1 cellular context compared by ENCODE assay signal in the genomic region with DNA sequence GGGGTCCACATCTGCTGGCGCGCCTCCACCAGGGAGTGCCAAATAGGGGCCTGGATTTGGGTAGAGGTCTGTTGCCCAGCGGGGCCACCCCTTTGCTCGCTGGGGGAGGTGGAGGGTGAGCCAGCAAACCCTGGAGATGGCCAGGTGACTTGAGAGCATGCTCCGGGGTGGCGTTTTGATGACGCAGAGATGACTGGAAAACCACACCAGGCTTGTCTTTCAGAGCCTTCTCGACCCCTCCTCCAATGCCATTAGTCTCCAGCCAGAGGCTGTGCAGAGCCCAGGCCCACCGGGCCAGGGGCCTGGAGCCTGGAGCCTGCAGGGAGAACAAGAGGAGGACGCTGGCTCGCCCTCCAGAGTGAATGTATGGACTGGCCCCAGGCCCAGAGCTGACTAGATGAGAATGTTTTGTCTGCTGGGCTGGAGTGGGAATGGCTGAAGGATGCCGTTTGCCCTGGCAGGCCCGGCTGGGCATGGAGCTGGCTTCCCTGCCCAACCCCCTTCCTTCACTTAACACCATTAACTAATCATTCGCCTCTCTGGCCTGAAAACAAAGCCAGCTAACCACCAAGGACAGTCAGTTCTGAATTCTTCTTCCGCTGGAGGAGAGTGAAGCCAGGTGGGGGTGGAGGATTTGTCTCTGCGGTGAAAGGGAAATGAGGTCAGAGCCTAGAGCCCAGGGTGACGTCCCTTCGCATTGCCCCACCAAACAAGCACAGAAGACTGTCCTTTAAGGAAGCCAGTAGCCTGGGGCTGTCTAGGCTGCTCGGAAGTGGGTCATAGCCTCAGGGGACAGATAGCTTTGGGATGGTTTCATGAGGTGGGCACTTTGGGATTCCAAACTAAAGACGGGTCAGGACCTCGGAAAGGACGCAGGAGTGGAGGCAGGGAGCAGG.
TF ChIP-seq lines count a peak whose summit lies in the region.

No MANE protein-coding gene starts in this region.

TF ChIP-seq in HepG2, 621 proteins besides CTCF, POLR2A, EP300 and RAD21 (continues in another document):
- TF ChIP-seq ATF7 (IDR thresholded peaks at IDR 0.05) (no peak), ATF7 (CRISPR knock-in tag; IDR thresholded peaks at IDR 0.05) (0 out of 2 replicates have a peak, but pooled peaks have one; percentile 37), ZNF766 (CRISPR knock-in tag; IDR thresholded peaks at IDR 0.05; ENCODE audit: borderline replicate concordance) (no peak), RBFOX2 (IDR thresholded peaks at IDR 0.05; ENCODE audit: low read depth, low read length) (no peak), ZNF138 (CRISPR knock-in tag; IDR thresholded peaks at IDR 0.05; ENCODE audit: low read depth) (no peak), NRL (CRISPR knock-in tag; IDR thresholded peaks at IDR 0.05; ENCODE audit: borderline replicate concordance) (no peak), PCBP1 (IDR thresholded peaks at IDR 0.05; ENCODE audit: borderline replicate concordance, low read depth, low read length) (no peak), ZNF543 (CRISPR knock-in tag; IDR thresholded peaks at IDR 0.05) (0 out of 2 replicates have a peak, but pooled peaks have one; percentile 55), ZZZ3 (CRISPR knock-in tag; IDR thresholded peaks at IDR 0.05; ENCODE audit: borderline replicate concordance) (no peak), MBNL3 (CRISPR knock-in tag; conservative IDR thresholded peaks at IDR 0.05) (no peak), KDM5B (CRISPR knock-in tag; IDR thresholded peaks at IDR 0.05; ENCODE audit: borderline replicate concordance) (no peak), ZNF263 (CRISPR knock-in tag; IDR thresholded peaks at IDR 0.05) (no peak), ZNF382 (CRISPR knock-in tag; IDR thresholded peaks at IDR 0.05; ENCODE audit: borderline replicate concordance) (no peak), CBX1 (IDR thresholded peaks at IDR 0.05; ENCODE audit: low read depth) (no peak), HDAC2 (CRISPR knock-in tag; IDR thresholded peaks at IDR 0.05) (no peak), MXI1 (IDR thresholded peaks at IDR 0.05; ENCODE audit: borderline replicate concordance, low read depth, low read length) (no peak), RARA (CRISPR knock-in tag; IDR thresholded peaks at IDR 0.05) (0 out of 2 replicates have a peak, but pooled peaks have one; percentile 12), TCF7L2 (IDR thresholded peaks at IDR 0.05; ENCODE audit: low read depth, low read length) (no peak), ZNF775 (CRISPR knock-in tag; IDR thresholded peaks at IDR 0.05; ENCODE audit: borderline replicate concordance) (0 out of 2 replicates have a peak, but pooled peaks have one; percentile 15), ISX (CRISPR knock-in tag; conservative IDR thresholded peaks at IDR 0.05) (no peak), CHD4 (IDR thresholded peaks at IDR 0.05; ENCODE audit: borderline replicate concordance, low read length) (no peak), ZNF253 (CRISPR knock-in tag; IDR thresholded peaks at IDR 0.05; ENCODE audit: borderline replicate concordance) (no peak), ZNF703 (CRISPR knock-in tag; IDR thresholded peaks at IDR 0.05; ENCODE audit: borderline replicate concordance) (no peak), STAT5B (CRISPR knock-in tag; IDR thresholded peaks at IDR 0.05) (no peak), SP5 (CRISPR knock-in tag; IDR thresholded peaks at IDR 0.05; ENCODE audit: borderline replicate concordance, low read depth) (no peak), PAX8 (CRISPR knock-in tag; IDR thresholded peaks at IDR 0.05; ENCODE audit: borderline replicate concordance) (no peak), HDAC1 (CRISPR knock-in tag; IDR thresholded peaks at IDR 0.05) (peak; percentile 49; the same call in 1 of the 2 replicates), ZNF569 (CRISPR knock-in tag; IDR thresholded peaks at IDR 0.05; ENCODE audit: borderline replicate concordance) (no peak), MAFG (CRISPR knock-in tag; IDR thresholded peaks at IDR 0.05) (no peak), ZBTB7B (CRISPR knock-in tag; IDR thresholded peaks at IDR 0.05) (no peak)
- TF ChIP-seq, protein P1, sequence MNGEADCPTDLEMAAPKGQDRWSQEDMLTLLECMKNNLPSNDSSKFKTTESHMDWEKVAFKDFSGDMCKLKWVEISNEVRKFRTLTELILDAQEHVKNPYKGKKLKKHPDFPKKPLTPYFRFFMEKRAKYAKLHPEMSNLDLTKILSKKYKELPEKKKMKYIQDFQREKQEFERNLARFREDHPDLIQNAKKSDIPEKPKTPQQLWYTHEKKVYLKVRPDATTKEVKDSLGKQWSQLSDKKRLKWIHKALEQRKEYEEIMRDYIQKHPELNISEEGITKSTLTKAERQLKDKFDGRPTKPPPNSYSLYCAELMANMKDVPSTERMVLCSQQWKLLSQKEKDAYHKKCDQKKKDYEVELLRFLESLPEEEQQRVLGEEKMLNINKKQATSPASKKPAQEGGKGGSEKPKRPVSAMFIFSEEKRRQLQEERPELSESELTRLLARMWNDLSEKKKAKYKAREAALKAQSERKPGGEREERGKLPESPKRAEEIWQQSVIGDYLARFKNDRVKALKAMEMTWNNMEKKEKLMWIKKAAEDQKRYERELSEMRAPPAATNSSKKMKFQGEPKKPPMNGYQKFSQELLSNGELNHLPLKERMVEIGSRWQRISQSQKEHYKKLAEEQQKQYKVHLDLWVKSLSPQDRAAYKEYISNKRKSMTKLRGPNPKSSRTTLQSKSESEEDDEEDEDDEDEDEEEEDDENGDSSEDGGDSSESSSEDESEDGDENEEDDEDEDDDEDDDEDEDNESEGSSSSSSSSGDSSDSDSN (CRISPR knock-in tag; IDR thresholded peaks at IDR 0.05): peak; percentile 38; the same call in 1 of the 2 replicates
- TF ChIP-seq, protein P2, sequence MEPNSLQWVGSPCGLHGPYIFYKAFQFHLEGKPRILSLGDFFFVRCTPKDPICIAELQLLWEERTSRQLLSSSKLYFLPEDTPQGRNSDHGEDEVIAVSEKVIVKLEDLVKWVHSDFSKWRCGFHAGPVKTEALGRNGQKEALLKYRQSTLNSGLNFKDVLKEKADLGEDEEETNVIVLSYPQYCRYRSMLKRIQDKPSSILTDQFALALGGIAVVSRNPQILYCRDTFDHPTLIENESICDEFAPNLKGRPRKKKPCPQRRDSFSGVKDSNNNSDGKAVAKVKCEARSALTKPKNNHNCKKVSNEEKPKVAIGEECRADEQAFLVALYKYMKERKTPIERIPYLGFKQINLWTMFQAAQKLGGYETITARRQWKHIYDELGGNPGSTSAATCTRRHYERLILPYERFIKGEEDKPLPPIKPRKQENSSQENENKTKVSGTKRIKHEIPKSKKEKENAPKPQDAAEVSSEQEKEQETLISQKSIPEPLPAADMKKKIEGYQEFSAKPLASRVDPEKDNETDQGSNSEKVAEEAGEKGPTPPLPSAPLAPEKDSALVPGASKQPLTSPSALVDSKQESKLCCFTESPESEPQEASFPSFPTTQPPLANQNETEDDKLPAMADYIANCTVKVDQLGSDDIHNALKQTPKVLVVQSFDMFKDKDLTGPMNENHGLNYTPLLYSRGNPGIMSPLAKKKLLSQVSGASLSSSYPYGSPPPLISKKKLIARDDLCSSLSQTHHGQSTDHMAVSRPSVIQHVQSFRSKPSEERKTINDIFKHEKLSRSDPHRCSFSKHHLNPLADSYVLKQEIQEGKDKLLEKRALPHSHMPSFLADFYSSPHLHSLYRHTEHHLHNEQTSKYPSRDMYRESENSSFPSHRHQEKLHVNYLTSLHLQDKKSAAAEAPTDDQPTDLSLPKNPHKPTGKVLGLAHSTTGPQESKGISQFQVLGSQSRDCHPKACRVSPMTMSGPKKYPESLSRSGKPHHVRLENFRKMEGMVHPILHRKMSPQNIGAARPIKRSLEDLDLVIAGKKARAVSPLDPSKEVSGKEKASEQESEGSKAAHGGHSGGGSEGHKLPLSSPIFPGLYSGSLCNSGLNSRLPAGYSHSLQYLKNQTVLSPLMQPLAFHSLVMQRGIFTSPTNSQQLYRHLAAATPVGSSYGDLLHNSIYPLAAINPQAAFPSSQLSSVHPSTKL (CRISPR knock-in tag; IDR thresholded peaks at IDR 0.05): 0 out of 2 replicates have a peak, but pooled peaks have one; percentile 34
- TF ChIP-seq, protein P3, sequence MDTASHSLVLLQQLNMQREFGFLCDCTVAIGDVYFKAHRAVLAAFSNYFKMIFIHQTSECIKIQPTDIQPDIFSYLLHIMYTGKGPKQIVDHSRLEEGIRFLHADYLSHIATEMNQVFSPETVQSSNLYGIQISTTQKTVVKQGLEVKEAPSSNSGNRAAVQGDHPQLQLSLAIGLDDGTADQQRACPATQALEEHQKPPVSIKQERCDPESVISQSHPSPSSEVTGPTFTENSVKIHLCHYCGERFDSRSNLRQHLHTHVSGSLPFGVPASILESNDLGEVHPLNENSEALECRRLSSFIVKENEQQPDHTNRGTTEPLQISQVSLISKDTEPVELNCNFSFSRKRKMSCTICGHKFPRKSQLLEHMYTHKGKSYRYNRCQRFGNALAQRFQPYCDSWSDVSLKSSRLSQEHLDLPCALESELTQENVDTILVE (CRISPR knock-in tag; IDR thresholded peaks at IDR 0.05): no peak
- TF ChIP-seq, protein P4, sequence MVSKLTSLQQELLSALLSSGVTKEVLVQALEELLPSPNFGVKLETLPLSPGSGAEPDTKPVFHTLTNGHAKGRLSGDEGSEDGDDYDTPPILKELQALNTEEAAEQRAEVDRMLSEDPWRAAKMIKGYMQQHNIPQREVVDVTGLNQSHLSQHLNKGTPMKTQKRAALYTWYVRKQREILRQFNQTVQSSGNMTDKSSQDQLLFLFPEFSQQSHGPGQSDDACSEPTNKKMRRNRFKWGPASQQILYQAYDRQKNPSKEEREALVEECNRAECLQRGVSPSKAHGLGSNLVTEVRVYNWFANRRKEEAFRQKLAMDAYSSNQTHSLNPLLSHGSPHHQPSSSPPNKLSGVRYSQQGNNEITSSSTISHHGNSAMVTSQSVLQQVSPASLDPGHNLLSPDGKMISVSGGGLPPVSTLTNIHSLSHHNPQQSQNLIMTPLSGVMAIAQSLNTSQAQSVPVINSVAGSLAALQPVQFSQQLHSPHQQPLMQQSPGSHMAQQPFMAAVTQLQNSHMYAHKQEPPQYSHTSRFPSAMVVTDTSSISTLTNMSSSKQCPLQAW (CRISPR knock-in tag; IDR thresholded peaks at IDR 0.05): 0 out of 2 replicates have a peak, but pooled peaks have one; percentile 18
- TF ChIP-seq, protein P5, sequence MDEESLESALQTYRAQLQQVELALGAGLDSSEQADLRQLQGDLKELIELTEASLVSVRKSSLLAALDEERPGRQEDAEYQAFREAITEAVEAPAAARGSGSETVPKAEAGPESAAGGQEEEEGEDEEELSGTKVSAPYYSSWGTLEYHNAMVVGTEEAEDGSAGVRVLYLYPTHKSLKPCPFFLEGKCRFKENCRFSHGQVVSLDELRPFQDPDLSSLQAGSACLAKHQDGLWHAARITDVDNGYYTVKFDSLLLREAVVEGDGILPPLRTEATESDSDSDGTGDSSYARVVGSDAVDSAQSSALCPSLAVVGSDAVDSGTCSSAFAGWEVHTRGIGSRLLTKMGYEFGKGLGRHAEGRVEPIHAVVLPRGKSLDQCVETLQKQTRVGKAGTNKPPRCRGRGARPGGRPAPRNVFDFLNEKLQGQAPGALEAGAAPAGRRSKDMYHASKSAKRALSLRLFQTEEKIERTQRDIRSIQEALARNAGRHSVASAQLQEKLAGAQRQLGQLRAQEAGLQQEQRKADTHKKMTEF (CRISPR knock-in tag; IDR thresholded peaks at IDR 0.05): 0 out of 2 replicates have a peak, but pooled peaks have one; percentile 32
- TF ChIP-seq, protein P6, sequence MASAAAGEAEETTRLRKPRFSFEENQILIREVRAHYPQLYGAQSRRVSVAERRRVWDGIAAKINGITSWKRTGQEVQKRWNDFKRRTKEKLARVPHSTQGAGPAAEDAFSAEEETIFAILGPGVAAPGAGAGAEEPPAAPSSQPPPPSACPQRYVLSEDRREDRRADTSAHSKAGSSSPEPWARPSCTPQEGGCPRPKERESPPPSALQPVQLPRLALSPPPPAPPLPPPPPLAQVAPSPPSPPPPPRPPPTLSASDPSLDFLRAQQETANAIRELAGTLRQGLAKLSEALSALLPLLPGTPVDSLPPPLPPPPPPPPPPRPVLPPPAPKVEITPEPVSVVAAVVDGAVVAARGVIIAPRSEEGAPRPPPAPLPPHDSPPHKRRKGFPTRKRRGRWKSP (CRISPR knock-in tag; IDR thresholded peaks at IDR 0.05): no peak
- TF ChIP-seq, protein P7, sequence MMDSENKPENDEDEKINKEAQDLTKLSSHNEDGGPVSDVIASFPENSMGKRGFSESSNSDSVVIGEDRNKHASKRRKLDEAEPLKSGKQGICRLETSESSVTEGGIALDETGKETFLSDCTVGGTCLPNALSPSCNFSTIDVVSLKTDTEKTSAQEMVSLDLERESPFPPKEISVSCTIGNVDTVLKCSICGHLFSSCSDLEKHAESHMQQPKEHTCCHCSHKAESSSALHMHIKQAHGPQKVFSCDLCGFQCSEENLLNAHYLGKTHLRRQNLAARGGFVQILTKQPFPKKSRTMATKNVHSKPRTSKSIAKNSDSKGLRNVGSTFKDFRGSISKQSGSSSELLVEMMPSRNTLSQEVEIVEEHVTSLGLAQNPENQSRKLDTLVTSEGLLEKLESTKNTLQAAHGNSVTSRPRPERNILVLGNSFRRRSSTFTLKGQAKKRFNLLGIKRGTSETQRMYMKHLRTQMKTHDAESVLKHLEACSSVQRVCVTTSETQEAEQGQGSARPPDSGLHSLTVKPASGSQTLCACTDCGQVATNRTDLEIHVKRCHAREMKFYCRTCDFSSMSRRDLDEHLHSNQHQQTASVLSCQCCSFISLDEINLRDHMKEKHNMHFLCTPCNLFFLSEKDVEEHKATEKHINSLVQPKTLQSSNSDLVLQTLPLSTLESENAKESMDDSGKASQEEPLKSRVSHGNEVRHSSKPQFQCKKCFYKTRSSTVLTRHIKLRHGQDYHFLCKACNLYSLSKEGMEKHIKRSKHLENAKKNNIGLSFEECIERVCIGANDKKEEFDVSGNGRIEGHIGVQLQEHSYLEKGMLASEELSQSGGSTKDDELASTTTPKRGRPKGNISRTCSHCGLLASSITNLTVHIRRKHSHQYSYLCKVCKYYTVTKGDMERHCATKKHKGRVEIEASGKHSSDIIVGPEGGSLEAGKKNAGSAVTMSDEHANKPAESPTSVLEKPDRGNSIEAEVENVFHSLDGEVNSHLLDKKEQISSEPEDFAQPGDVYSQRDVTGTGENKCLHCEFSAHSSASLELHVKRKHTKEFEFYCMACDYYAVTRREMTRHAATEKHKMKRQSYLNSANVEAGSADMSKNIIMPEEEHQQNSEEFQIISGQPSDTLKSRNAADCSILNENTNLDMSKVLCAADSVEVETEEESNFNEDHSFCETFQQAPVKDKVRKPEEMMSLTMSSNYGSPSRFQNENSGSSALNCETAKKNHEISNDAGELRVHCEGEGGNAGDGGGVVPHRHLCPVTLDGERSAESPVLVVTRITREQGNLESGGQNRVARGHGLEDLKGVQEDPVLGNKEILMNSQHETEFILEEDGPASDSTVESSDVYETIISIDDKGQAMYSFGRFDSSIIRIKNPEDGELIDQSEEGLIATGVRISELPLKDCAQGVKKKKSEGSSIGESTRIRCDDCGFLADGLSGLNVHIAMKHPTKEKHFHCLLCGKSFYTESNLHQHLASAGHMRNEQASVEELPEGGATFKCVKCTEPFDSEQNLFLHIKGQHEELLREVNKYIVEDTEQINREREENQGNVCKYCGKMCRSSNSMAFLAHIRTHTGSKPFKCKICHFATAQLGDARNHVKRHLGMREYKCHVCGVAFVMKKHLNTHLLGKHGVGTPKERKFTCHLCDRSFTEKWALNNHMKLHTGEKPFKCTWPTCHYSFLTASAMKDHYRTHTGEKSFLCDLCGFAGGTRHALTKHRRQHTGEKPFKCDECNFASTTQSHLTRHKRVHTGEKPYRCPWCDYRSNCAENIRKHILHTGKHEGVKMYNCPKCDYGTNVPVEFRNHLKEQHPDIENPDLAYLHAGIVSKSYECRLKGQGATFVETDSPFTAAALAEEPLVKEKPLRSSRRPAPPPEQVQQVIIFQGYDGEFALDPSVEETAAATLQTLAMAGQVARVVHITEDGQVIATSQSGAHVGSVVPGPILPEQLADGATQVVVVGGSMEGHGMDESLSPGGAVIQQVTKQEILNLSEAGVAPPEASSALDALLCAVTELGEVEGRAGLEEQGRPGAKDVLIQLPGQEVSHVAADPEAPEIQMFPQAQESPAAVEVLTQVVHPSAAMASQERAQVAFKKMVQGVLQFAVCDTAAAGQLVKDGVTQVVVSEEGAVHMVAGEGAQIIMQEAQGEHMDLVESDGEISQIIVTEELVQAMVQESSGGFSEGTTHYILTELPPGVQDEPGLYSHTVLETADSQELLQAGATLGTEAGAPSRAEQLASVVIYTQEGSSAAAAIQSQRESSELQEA (CRISPR knock-in tag; IDR thresholded peaks at IDR 0.05; ENCODE audit: not compliant biosample characterization): no peak
